In the genomic region with DNA sequence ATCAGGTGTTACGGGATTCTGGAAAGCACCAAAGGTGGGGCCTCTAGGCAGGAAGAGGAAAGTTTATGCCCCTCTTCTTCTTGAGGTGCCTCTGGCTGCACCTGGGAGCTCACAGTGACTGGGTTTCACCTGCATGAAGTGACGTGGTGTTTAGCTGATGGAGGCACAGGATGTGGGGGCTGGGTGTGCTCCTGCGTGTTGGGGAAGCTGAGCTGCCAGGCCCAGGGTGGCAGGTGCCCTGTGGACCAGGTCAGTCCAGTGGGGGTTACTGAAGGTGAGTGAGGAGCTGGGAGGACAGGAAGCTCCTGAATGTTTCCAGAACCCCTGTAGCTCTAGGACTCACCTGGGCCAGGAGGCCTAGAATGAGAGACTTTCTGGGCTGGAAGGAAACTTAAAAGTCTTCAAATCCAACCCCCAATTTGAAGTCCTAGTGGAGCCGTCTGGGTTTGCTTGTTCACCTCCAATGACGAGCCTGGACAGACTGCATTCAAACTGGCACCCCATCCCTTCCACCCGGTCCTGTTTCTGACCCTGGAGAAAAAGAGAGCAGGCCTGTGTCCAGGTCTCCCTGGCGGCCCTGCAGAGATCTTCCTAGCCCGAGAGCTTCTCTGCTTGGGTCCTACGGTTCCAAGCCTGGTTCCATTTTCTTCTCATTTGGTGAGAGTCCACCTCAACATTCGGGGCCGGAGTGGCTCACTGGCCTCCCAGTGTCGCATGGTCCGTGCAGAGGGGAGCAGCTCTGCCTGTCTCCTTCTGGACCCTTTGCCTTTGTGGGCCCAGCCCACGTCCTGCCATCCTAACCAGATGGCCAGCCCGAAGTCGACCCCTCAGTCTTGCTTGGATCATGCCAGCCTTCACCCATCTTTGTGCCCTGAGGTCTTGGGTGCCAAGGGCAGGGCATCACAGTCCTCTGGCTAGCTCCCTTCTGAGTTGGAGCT, we compare ENCODE assay signal across 13 cellular contexts. TPM values are rescaled to one million over a fixed set of nuclear protein-coding genes. Genes with fewer than 3 reads are reported as not detected.
DNase-seq lines count a peak whose midpoint lies in the region; ATAC-seq and TF ChIP-seq lines count a peak whose summit lies in the region.
"Had no signal": no experiment of that assay in that cellular context is flagged by ENCODE, and none has a peak within 500 bp of the region (broad histone marks: within the 10 kb centered on the region; RNA-seq: fewer than 3 reads in every experiment).

No MANE protein-coding gene starts in this region.

- TF ChIP-seq CTCF in hepatocyte (IDR thresholded peaks at IDR 0.05; ENCODE audit: poor library complexity) = no peak

- H2AFZ ChIP-seq in hepatocyte = no peak overlapping the region

- H3K4me3 Mint-ChIP-seq in activated CD4-positive, alpha-beta T cell treated with anti-CD3 and anti-CD28 coated beads, Interleukin-2, amount 10 ng/mL, durations not matched to agents 24 days and 14 days = peak overlapping the region; percentile 67
- H3K4me3 Mint-ChIP-seq: type B pancreatic cell had no signal

- peaks cover 60% of the 10 kb centered on the region for H3K4me1 ChIP-seq in effector memory CD4-positive, alpha-beta T cell (ENCODE audit: control insufficient read depth, insufficient read depth, low read length, poor library complexity, severe bottlenecking)
- no peaks in the 10 kb centered on the region for H3K4me1 ChIP-seq in hepatocyte (ENCODE audit: insufficient read depth)

- intact Hi-C loops in activated CD4-positive, alpha-beta T cell treated with anti-CD3 and anti-CD28 coated beads, Interleukin-2, amount 10 ng/mL, durations not matched to agents 24 days and 14 days (cut with micrococcal nuclease) = no loop called here

- no peaks in the 10 kb centered on the region for H4K20me1 ChIP-seq in hepatocyte (ENCODE audit: insufficient read depth, poor library complexity, severe bottlenecking)

- H3K4me3 ChIP-seq in effector memory CD4-positive, alpha-beta T cell (ENCODE audit: insufficient read depth, low read depth, low read length, poor library complexity, severe bottlenecking) = no peak overlapping the region
- H3K4me3 ChIP-seq in hepatocyte = no peak overlapping the region
- H3K4me3 ChIP-seq: cardiac muscle cell had no signal

- no peaks in the 10 kb centered on the region for H3K79me2 ChIP-seq in hepatocyte

- H3K27me3 Mint-ChIP-seq in activated CD4-positive, alpha-beta T cell treated with anti-CD3 and anti-CD28 coated beads, Interleukin-2, amount 10 ng/mL, durations not matched to agents 24 days and 14 days = no peaks in the 10 kb centered on the region

- peak overlapping the region; percentile 90 for H3K27ac Mint-ChIP-seq in activated CD4-positive, alpha-beta T cell treated with anti-CD3 and anti-CD28 coated beads, Interleukin-2, amount 10 ng/mL, durations not matched to agents 24 days and 14 days
- H3K27ac Mint-ChIP-seq: type B pancreatic cell had no signal

- peaks cover 81% of the 10 kb centered on the region for H3K4me1 Mint-ChIP-seq in activated CD4-positive, alpha-beta T cell treated with anti-CD3 and anti-CD28 coated beads, Interleukin-2, amount 10 ng/mL, durations not matched to agents 24 days and 14 days

- H3K9me3 ChIP-seq in effector memory CD4-positive, alpha-beta T cell (ENCODE audit: control insufficient read depth, low read length) = no peaks in the 10 kb centered on the region
- no peaks in the 10 kb centered on the region for H3K9me3 ChIP-seq in hepatocyte (ENCODE audit: low read depth)

- peaks cover 90% of the 10 kb centered on the region for H3K36me3 Mint-ChIP-seq in activated CD4-positive, alpha-beta T cell treated with anti-CD3 and anti-CD28 coated beads, Interleukin-2, amount 10 ng/mL, durations not matched to agents 24 days and 14 days (ENCODE audit: low read depth)
- H3K36me3 Mint-ChIP-seq: type B pancreatic cell had no signal

- H3K9me3 Mint-ChIP-seq in activated CD4-positive, alpha-beta T cell treated with anti-CD3 and anti-CD28 coated beads, Interleukin-2, amount 10 ng/mL, durations not matched to agents 24 days and 14 days = no peaks in the 10 kb centered on the region
- H3K9me3 Mint-ChIP-seq: type B pancreatic cell had no signal

- peak; percentile 53 for DNase-seq in stimulated activated CD4-positive, alpha-beta T cell treated with anti-CD3 and anti-CD28 coated beads, Interleukin-4, amount 100 ng/mL, for 1 hour
- DNase-seq in stimulated activated CD4-positive, alpha-beta T cell treated with anti-CD3 and anti-CD28 coated beads, Interleukin-15, amount 100 ng/mL, for 24 hours = no peak
- peak; percentile 85 for DNase-seq in activated CD4-positive, alpha-beta T cell treated with anti-CD3 and anti-CD28 coated beads, Interleukin-2, amount 10 ng/mL, durations not matched to agents 24 days and 14 days
- DNase-seq in effector memory CD4-positive, alpha-beta T cell = peak; percentile 43 to 63 (median 52)
- DNase-seq in hepatocyte (ENCODE audit: low spot score) = no peak
- DNase-seq in NCI-H2171 treated with DMSO at 0.1 percent for 48 hours (lab: John Stamatoyannopoulos, UW) = no peak
- DNase-seq: left cardiac atrium, NCI-H2081, occipital lobe had no signal

- peaks cover 43% of the 10 kb centered on the region for H3K36me3 ChIP-seq in effector memory CD4-positive, alpha-beta T cell (ENCODE audit: control insufficient read depth, insufficient read depth, low read length)
- no peaks in the 10 kb centered on the region for H3K36me3 ChIP-seq in hepatocyte (replicated peaks; ENCODE audit: insufficient read depth, low read depth)
- H3K36me3 ChIP-seq: cardiac muscle cell had no signal

- 95% methylated on average over 16 of the region's 16 CpGs for WGBS in hepatocyte (ENCODE audit: low lambda C conversion rate, missing lambda C conversion rate)

- H3K27me3 ChIP-seq in effector memory CD4-positive, alpha-beta T cell (replicated peaks; ENCODE audit: control insufficient read depth, insufficient read depth, low read length, poor library complexity, severe bottlenecking) = no peaks in the 10 kb centered on the region
- no peaks in the 10 kb centered on the region for H3K27me3 ChIP-seq in hepatocyte
- H3K27me3 ChIP-seq: cardiac muscle cell had no signal

- no peak for ATAC-seq in HG02610 (IDR thresholded peaks at IDR 0.05; ENCODE audit: unreplicated experiment)
- no peak for ATAC-seq in GM21529 (IDR thresholded peaks at IDR 0.05; ENCODE audit: unreplicated experiment)

- peak overlapping the region; percentile 89 for H3K27ac ChIP-seq in effector memory CD4-positive, alpha-beta T cell (ENCODE audit: insufficient read depth, low read length, poor library complexity, severe bottlenecking)
- no peak overlapping the region for H3K27ac ChIP-seq in hepatocyte
- H3K27ac ChIP-seq: cardiac muscle cell had no signal

- no peaks in the 10 kb centered on the region for H3K9me2 ChIP-seq in hepatocyte (replicated peaks; ENCODE audit: insufficient read depth)

- H3K4me2 ChIP-seq in hepatocyte = no peak overlapping the region

RNA-seq across cellular contexts. Expression of a gene that starts 22.3 kb away (rescaled TPM):
- 164 and 166 TPM in 2 replicates for total RNA-seq in activated CD4-positive, alpha-beta T cell treated with anti-CD3 and anti-CD28 coated beads, Interleukin-2, amount 10 ng/mL, durations not matched to agents 24 days and 14 days
- total RNA-seq in hepatocyte = 4.0 and 5.4 TPM in 2 replicates
- polyA plus RNA-seq in hepatocyte = 2.2 and 3.3 TPM in 2 replicates

RNA-seq across cellular contexts. Expression of a gene that starts 27.3 kb away (rescaled TPM):
- total RNA-seq in activated CD4-positive, alpha-beta T cell treated with anti-CD3 and anti-CD28 coated beads, Interleukin-2, amount 10 ng/mL, durations not matched to agents 24 days and 14 days = 132 and 144 TPM in 2 replicates
- 33.7 and 34.8 TPM in 2 replicates for total RNA-seq in hepatocyte
- 25.4 and 30.9 TPM in 2 replicates for polyA plus RNA-seq in hepatocyte

Comparison
In these comparisons a context has a peak if more than half of its experiments do, and no peak if none do; other contexts are left out.
1. DNase-seq: peak in stimulated activated CD4-positive, alpha-beta T cell treated with anti-CD3 and anti-CD28 coated beads, Interleukin-4, amount 100 ng/mL, for 1 hour (single experiment), activated CD4-positive, alpha-beta T cell treated with anti-CD3 and anti-CD28 coated beads, Interleukin-2, amount 10 ng/mL, durations not matched to agents 24 days and 14 days (single experiment) and effector memory CD4-positive, alpha-beta T cell (3 of 3); none in stimulated activated CD4-positive, alpha-beta T cell treated with anti-CD3 and anti-CD28 coated beads, Interleukin-15, amount 100 ng/mL, for 24 hours (single experiment), hepatocyte (single experiment) and NCI-H2171 treated with DMSO at 0.1 percent for 48 hours (single experiment).
2. RNA of a gene that starts 22.3 kb away (total RNA-seq): 164 to 166 TPM in activated CD4-positive, alpha-beta T cell treated with anti-CD3 and anti-CD28 coated beads, Interleukin-2, amount 10 ng/mL, durations not matched to agents 24 days and 14 days; 4.0 to 5.4 TPM in hepatocyte; every median in the first group is over 10 times any median in the second.